34 cellular contexts compared by ENCODE assay signal in the genomic region with DNA sequence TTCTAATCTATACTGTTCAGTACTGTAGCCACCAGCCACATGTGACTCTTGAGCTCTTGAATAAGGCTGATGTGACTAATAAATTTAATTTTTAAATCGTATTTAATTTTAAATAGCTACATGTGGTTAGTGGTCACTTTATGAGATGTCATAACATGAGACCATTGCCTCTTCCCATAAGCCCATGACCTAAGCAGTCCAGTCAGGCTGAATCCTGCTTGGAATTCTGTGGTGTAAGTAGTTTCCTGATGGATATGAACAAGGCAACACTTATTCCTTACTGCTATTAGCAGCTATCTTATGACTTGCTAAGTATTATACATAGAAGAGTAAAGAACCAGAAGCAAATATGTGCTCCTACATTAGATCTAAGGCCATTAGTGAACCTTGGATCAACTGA.
"Had no signal": no experiment of that assay in that cellular context is flagged by ENCODE, and none has a peak within 500 bp of the region (broad histone marks: within the 10 kb centered on the region; RNA-seq: fewer than 3 reads in every experiment).

No MANE protein-coding gene starts in this region.

- H3K4me3 ChIP-seq: adrenal gland, body of pancreas, breast epithelium had no signal

- DNase-seq: activated B cell treated with CpG ODN at 0.5 μM for 24 hours; activated CD4-positive, alpha-beta memory T cell treated with anti-CD3 and anti-CD28 coated beads for 36 hours; activated CD4-positive, alpha-beta T cell treated with anti-CD3 and anti-CD28 coated beads for 4 hours; activated CD4-positive, alpha-beta T cell treated with anti-CD3 and anti-CD28 coated beads, Interleukin-2, amount 10 ng/mL, durations not matched to agents 24 days and 14 days; activated CD4-positive, alpha-beta T cell treated with anti-CD3 and anti-CD28 coated beads, Interleukin-2, amount 50 U/mL, for 1 hour; activated CD4-positive, alpha-beta T cell treated with anti-CD3 and anti-CD28 coated beads, Interleukin-2, amount 50 U/mL, for 4 hours; activated CD4-positive, CD25-positive, alpha-beta regulatory T cell treated with anti-CD3 and anti-CD28 coated beads, Interleukin-2, amount 50 U/mL, for 72 hours; activated CD8-positive, alpha-beta memory T cell treated with anti-CD3 and anti-CD28 coated beads, Interleukin-2, amount 50 U/mL, for 4 hours; activated CD8-positive, alpha-beta T cell treated with anti-CD3 and anti-CD28 coated beads for 36 hours; activated effector memory CD4-positive, alpha-beta T cell treated with anti-CD3 and anti-CD28 coated beads, Interleukin-2, amount 50 U/mL, for 16 hours; activated gamma-delta T cell treated with Interleukin-2 at 50 U/mL for 16 hours; activated naive CD4-positive, alpha-beta T cell; activated naive CD4-positive, alpha-beta T cell treated with anti-CD3 and anti-CD28 coated beads for 36 hours; activated naive CD4-positive, alpha-beta T cell treated with anti-CD3 and anti-CD28 coated beads, Interleukin-2, amount 50 U/mL, for 16 hours; activated naive CD8-positive, alpha-beta T cell treated with anti-CD3 and anti-CD28 coated beads for 36 hours; activated T-cell treated with anti-CD3 and anti-CD28 coated beads for 4 hours; activated T-cell treated with anti-CD3 and anti-CD28 coated beads, Interleukin-2, amount 50 U/mL, for 1 hour; activated T-cell treated with anti-CD3 and anti-CD28 coated beads, Interleukin-2, amount 50 U/mL, for 4 hours; activated T-cell treated with anti-CD3 and anti-CD28 coated beads, Interleukin-2, amount 50 U/mL, for 72 hours; adrenal gland; amniotic stem cell; aorta; body of pancreas; brain microvascular endothelial cell; central memory CD4-positive, alpha-beta T cell; T-helper 1 cell; T-helper 2 cell; T-helper 9 cell had no signal

- H3K9me3 ChIP-seq: adrenal gland, body of pancreas, breast epithelium had no signal

- H3K4me1 ChIP-seq: adrenal gland, body of pancreas, breast epithelium had no signal

- H3K36me3 ChIP-seq: adrenal gland, brain microvascular endothelial cell, breast epithelium had no signal

- H3K27me3 ChIP-seq: adrenal gland, body of pancreas, brain microvascular endothelial cell, breast epithelium had no signal

- H3K27ac ChIP-seq: adrenal gland, body of pancreas, brain microvascular endothelial cell, breast epithelium, VCaP had no signal

- FAIRE-seq: astrocyte, TTC549 had no signal

- ATAC-seq: activated CD8-positive, alpha-beta T cell treated with anti-CD3 and anti-CD28 coated beads for 36 hours; activated naive CD4-positive, alpha-beta T cell treated with anti-CD3 and anti-CD28 coated beads, Interleukin-2, amount 50 U/mL, for 72 hours; activated T-cell treated with anti-CD3 and anti-CD28 coated beads, Interleukin-2, amount 50 U/mL, for 4 hours; activated T-cell treated with anti-CD3 and anti-CD28 coated beads, Interleukin-2, amount 50 U/mL, for 72 hours; activated T-helper 17 cell treated with anti-CD3 and anti-CD28 coated beads, Interleukin-2, amount 50 U/mL, for 72 hours; body of pancreas had no signal
